16 cellular contexts compared by ENCODE assay signal in the genomic region with DNA sequence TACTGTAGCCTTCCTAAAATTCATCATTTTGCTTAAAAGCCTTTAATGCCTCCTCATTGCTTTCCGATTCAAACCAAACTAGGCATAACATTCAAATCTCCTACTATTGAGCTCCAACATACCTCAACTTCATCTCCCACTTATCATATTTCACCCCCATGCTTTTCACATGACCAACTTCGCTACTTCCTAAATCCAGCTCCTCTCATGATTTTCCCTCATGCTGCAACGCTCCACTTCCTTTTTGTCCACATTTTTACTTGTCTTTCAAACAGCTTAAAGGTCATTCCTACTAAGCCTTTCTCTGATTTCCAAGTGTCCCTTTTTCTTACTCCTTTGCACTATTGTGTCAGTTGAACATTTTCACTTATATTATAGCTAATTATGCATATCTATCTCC. TPM values are rescaled to one million over a fixed set of nuclear protein-coding genes. Genes with fewer than 3 reads are reported as not detected.
A peak's percentile ranks its signal among the peaks of the same experiment; 100 is the strongest.
DNase-seq lines count a peak whose midpoint lies in the region; ATAC-seq and TF ChIP-seq lines count a peak whose summit lies in the region.
"Had no signal": no experiment of that assay in that cellular context is flagged by ENCODE, and none has a peak within 500 bp of the region (broad histone marks: within the 10 kb centered on the region; RNA-seq: fewer than 3 reads in every experiment).

No MANE protein-coding gene starts in this region.

- H3K9me3 Mint-ChIP-seq in dendritic cell treated with granulocyte-macrophage colony-stimulating factor and Interleukin-4, amounts not matched to agents 40 ng/mL and 50 ng/mL, for 4 days, result no peaks in the 10 kb centered on the region
- H3K9me3 Mint-ChIP-seq: CD4-positive, alpha-beta T cell; GM23338; HFFc6 had no signal

- ATAC-seq in upper lobe of right lung, result peak; percentile 55
- ATAC-seq: GM23338 had no signal

- TF ChIP-seq CTCF in upper lobe of right lung (IDR thresholded peaks at IDR 0.05), result no peak

- H3K36me3 ChIP-seq in upper lobe of right lung, result peaks cover 8% of the 10 kb centered on the region

- no peaks in the 10 kb centered on the region for H3K27me3 Mint-ChIP-seq in dendritic cell treated with granulocyte-macrophage colony-stimulating factor and Interleukin-4, amounts not matched to agents 40 ng/mL and 50 ng/mL, for 4 days
- H3K27me3 Mint-ChIP-seq: CD4-positive, alpha-beta T cell had no signal

- peaks cover 34% of the 10 kb centered on the region for H3K4me1 Mint-ChIP-seq in dendritic cell treated with granulocyte-macrophage colony-stimulating factor and Interleukin-4, amounts not matched to agents 40 ng/mL and 50 ng/mL, for 4 days (ENCODE audit: low read depth)

- H3K27ac Mint-ChIP-seq in dendritic cell treated with granulocyte-macrophage colony-stimulating factor and Interleukin-4, amounts not matched to agents 40 ng/mL and 50 ng/mL, for 4 days, result peak overlapping the region; percentile 0
- H3K27ac Mint-ChIP-seq: CD4-positive, alpha-beta T cell; GM23338; HFFc6 had no signal

- no peaks in the 10 kb centered on the region for H3K9me3 ChIP-seq in upper lobe of right lung
- H3K9me3 ChIP-seq: BE2C, Caco-2 had no signal

- no peak overlapping the region for H3K4me3 ChIP-seq in upper lobe of right lung
- H3K4me3 ChIP-seq: GM23338 had no signal

- H3K4me1 ChIP-seq in upper lobe of right lung, result peaks cover 4% of the 10 kb centered on the region

- H3K36me3 Mint-ChIP-seq in dendritic cell treated with granulocyte-macrophage colony-stimulating factor and Interleukin-4, amounts not matched to agents 40 ng/mL and 50 ng/mL, for 4 days (ENCODE audit: low read depth), result peaks cover 21% of the 10 kb centered on the region

- DNase-seq in CD1c-positive myeloid dendritic cell (ENCODE audit: extremely low spot score) (peak; percentile 66), SK-MEL-5 (ENCODE audit: low read depth, low spot score) (peak; percentile 56), upper lobe of right lung (no peak), HPDE6-E6E7 (ENCODE audit: extremely low spot score) (no peak), NCI-H2107 treated with DMSO at 0.1 percent for 48 hours (lab: John Stamatoyannopoulos, UW; ENCODE audit: unreplicated experiment) (no peak)
- DNase-seq: ACHN; BE2C; C1 segment of cervical spinal cord; Caco-2; CD4-positive, alpha-beta T cell; HCEC 1CT; HFFc6; IMR-90 had no signal

- no peak overlapping the region for H3K27ac ChIP-seq in upper lobe of right lung
- H3K27ac ChIP-seq: HL-60 had no signal

- H3K4me3 Mint-ChIP-seq in dendritic cell treated with granulocyte-macrophage colony-stimulating factor and Interleukin-4, amounts not matched to agents 40 ng/mL and 50 ng/mL, for 4 days, result no peak overlapping the region
- H3K4me3 Mint-ChIP-seq: CD4-positive, alpha-beta T cell; GM23338; HFFc6 had no signal

- H3K27me3 ChIP-seq in upper lobe of right lung, result no peaks in the 10 kb centered on the region
- H3K27me3 ChIP-seq: BE2C had no signal

- intact Hi-C loops in dendritic cell treated with granulocyte-macrophage colony-stimulating factor and Interleukin-4, amounts not matched to agents 40 ng/mL and 50 ng/mL, for 4 days (cut with micrococcal nuclease), result no loop called here
- intact Hi-C loops in upper lobe of right lung (cut with DNase I), result no loop called here

- in situ Hi-C loops in SK-MEL-5 (cut with HindIII; ENCODE audit: low pct_unique_long_range_greater_than_20kb, low sequenced_read_pairs), result no loop called here

RNA-seq across cellular contexts. Expression of gene ANXA2, which starts 20.3 kb away (rescaled TPM):
- total RNA-seq in SK-MEL-5 (2014; rRNA removed; shearing (Covaris generic)), result 397 and 436 TPM in 2 replicates
- 362 and 368 TPM in 2 replicates for polyA plus RNA-seq in SK-MEL-5 (2015; cell fraction: cytosol; rRNA removed)
- 109 and 130 TPM in 2 replicates for polyA plus RNA-seq in SK-MEL-5 (2015; cell fraction: nucleus; rRNA removed)
- total RNA-seq in upper lobe of right lung, result 818 TPM

Comparison
In these comparisons a context has a peak if more than half of its experiments do, and no peak if none do; other contexts are left out.
1. DNase-seq: peak in CD1c-positive myeloid dendritic cell (single experiment) and SK-MEL-5 (single experiment); none in upper lobe of right lung (single experiment), HPDE6-E6E7 (single experiment) and NCI-H2107 treated with DMSO at 0.1 percent for 48 hours (single experiment).